24 cellular contexts compared by ENCODE assay signal in genomic region chr7:114620208-114620607, GRCh38.
"Had no signal": no experiment of that assay in that cellular context is flagged by ENCODE, and none has a peak within 500 bp of the region (broad histone marks: within the 10 kb centered on the region; RNA-seq: fewer than 3 reads in every experiment).

No MANE protein-coding gene starts in this region.

- H3K27me3 ChIP-seq: pancreas, sigmoid colon had no signal

- H3K4me1 ChIP-seq: pancreas, psoas muscle had no signal

- DNase-seq: activated CD4-positive, alpha-beta T cell treated with anti-CD3 and anti-CD28 coated beads, Interleukin-2, amount 50 U/mL, for 1 hour; activated CD4-positive, CD25-positive, alpha-beta regulatory T cell treated with anti-CD3 and anti-CD28 coated beads, Interleukin-2, amount 50 U/mL, for 72 hours; activated CD8-positive, alpha-beta T cell treated with anti-CD3 and anti-CD28 coated beads for 36 hours; activated T-cell treated with anti-CD3 and anti-CD28 coated beads, Interleukin-2, amount 50 U/mL, for 48 hours; anterior cingulate cortex; endodermal cell; foreskin fibroblast; head of caudate nucleus; hippocampal formation; left cardiac atrium; mammary epithelial cell; naive B cell; nephron progenitor cell; nucleus accumbens; pancreas; psoas muscle; sigmoid colon; small intestine; stimulated activated CD4-positive, alpha-beta T cell treated with anti-CD3 and anti-CD28 coated beads, Interleukin-4, amount 100 ng/mL, for 24 hours; T1000; trophoblast cell had no signal

- ATAC-seq: activated CD8-positive, alpha-beta T cell treated with anti-CD3 and anti-CD28 coated beads for 36 hours; esophagus mucosa; left cardiac atrium; pancreas; psoas muscle; stimulated activated effector memory CD8-positive, alpha-beta T cell treated with anti-CD3 and anti-CD28 coated beads, Interleukin-12 subunit alpha, Interleukin-12 subunit beta, amount 100 ng/mL, for 72 hours had no signal

- H3K9me3 ChIP-seq: pancreas, psoas muscle, sigmoid colon, thoracic aorta had no signal

- H3K4me3 ChIP-seq: pancreas, psoas muscle, sigmoid colon, thoracic aorta had no signal

- H3K36me3 ChIP-seq: pancreas, sigmoid colon, thoracic aorta had no signal

- H3K27ac ChIP-seq: pancreas, psoas muscle, sigmoid colon, thoracic aorta had no signal
